8 cellular contexts compared by ENCODE assay signal in the genomic region with DNA sequence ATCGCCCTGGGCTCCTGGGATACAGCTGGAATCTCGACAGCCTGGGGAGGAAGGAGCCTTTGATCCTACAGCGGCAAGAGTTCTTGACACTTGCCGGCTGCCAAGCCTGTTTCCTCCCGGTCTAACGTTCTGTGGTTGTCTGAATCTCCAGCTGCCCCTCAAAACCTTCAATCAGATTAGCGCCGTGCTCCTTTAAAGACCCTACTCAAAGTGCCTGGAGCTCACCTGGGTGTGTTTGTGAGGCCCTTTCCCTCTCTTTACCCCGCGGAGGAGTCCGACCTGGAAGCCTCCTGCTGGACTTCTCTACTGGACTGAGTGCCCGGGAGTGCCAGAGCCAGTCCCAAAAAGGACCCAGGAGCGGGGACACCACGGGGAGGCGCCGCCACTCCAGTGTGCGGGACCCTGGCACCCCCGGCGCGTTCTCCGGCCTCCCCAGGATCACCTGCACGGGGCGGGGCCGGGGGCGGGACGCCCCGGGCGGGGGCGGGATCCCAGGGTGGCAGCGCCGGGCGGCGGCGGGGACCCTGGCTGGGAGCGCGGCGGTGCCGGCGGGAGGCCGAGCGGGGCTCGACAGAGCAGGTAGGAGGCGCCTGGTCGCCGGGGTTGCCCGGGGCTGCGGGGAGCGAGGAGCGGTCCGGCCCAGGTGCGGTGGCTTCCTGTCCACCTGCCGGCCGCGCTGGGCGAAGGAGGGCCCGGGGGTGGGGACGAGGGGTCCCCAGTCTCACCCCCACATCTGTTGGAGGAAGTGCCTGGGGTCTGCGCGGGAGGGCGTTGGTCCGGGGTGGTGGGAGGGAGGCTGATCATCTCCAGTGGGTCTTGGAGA.
DNase-seq lines count a peak whose midpoint lies in the region; ATAC-seq lines count a peak whose summit lies in the region.

A gene with protein sequence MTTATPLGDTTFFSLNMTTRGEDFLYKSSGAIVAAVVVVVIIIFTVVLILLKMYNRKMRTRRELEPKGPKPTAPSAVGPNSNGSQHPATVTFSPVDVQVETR (plus strand): TSS at position 497 of the 823 bp plus-strand sequence. CDS start 39,344 bp downstream, outside the sequence.

- ATAC-seq in GM21447 (IDR thresholded peaks at IDR 0.05; ENCODE audit: unreplicated experiment), result no peak

- H3K36me3 Mint-ChIP-seq in activated naive CD4-positive, alpha-beta T cell treated with anti-CD3 and anti-CD28 coated beads, Interleukin-2, amount 10 ng/mL, durations not matched to agents 7 days and 5 days, result no peaks in the 10 kb centered on the region

- H3K4me3 Mint-ChIP-seq in activated naive CD4-positive, alpha-beta T cell treated with anti-CD3 and anti-CD28 coated beads, Interleukin-2, amount 10 ng/mL, durations not matched to agents 7 days and 5 days, result peak within 1 kb of the TSS; percentile 49

- H3K4me1 Mint-ChIP-seq in activated naive CD4-positive, alpha-beta T cell treated with anti-CD3 and anti-CD28 coated beads, Interleukin-2, amount 10 ng/mL, durations not matched to agents 7 days and 5 days, result peaks cover 26% of the 10 kb centered on the region

- H3K9me3 Mint-ChIP-seq in activated naive CD4-positive, alpha-beta T cell treated with anti-CD3 and anti-CD28 coated beads, Interleukin-2, amount 10 ng/mL, durations not matched to agents 7 days and 5 days, result no peaks in the 10 kb centered on the region

- CTCF ChIA-PET in activated naive CD4-positive, alpha-beta T cell treated with anti-CD3 and anti-CD28 coated beads, Interleukin-2, amount 10 ng/mL, durations not matched to agents 7 days and 5 days (lab: Charles Lee), result interaction anchor here (1.0 to 1.2 kb wide), 3 partner anchors 21 to 139 kb away, joined by 3 read pairs; no protein-coding TSS in a partner anchor

- H3K27ac Mint-ChIP-seq in activated naive CD4-positive, alpha-beta T cell treated with anti-CD3 and anti-CD28 coated beads, Interleukin-2, amount 10 ng/mL, durations not matched to agents 7 days and 5 days, result no peak within 1 kb of the TSS

- peaks cover 77% of the 10 kb centered on the region for H3K27me3 Mint-ChIP-seq in activated naive CD4-positive, alpha-beta T cell treated with anti-CD3 and anti-CD28 coated beads, Interleukin-2, amount 10 ng/mL, durations not matched to agents 7 days and 5 days

- DNase-seq in activated gamma-delta T cell treated with Interleukin-2 at 50 U/mL for 16 hours (peak; percentile 34), activated gamma-delta T cell (lab: John Stamatoyannopoulos, UW) (no peak), iPS-NIHi7 (ENCODE audit: extremely low spot score) (peak; percentile 58), 8988T (no peak), SIG-M5 (lab: John Stamatoyannopoulos, UW) (no peak)
- peak; percentile 63 for DNase-seq in activated naive CD4-positive, alpha-beta T cell treated with anti-CD3 and anti-CD28 coated beads, Interleukin-2, amount 10 ng/mL, durations not matched to agents 7 days and 5 days
- peak; percentile 18 for DNase-seq in stimulated activated CD8-positive, alpha-beta memory T cell treated with anti-CD3 and anti-CD28 coated beads, Interleukin-15, amount 100 ng/mL, for 1 hour (ENCODE audit: low read depth)

Comparison
In these comparisons a context has a peak if more than half of its experiments do, and no peak if none do; other contexts are left out.
1. DNase-seq: peak in activated gamma-delta T cell treated with Interleukin-2 at 50 U/mL for 16 hours (single experiment), activated naive CD4-positive, alpha-beta T cell treated with anti-CD3 and anti-CD28 coated beads, Interleukin-2, amount 10 ng/mL, durations not matched to agents 7 days and 5 days (single experiment), iPS-NIHi7 (single experiment) and stimulated activated CD8-positive, alpha-beta memory T cell treated with anti-CD3 and anti-CD28 coated beads, Interleukin-15, amount 100 ng/mL, for 1 hour (single experiment); none in activated gamma-delta T cell (single experiment), 8988T (single experiment) and SIG-M5 (single experiment).